In the genomic region with DNA sequence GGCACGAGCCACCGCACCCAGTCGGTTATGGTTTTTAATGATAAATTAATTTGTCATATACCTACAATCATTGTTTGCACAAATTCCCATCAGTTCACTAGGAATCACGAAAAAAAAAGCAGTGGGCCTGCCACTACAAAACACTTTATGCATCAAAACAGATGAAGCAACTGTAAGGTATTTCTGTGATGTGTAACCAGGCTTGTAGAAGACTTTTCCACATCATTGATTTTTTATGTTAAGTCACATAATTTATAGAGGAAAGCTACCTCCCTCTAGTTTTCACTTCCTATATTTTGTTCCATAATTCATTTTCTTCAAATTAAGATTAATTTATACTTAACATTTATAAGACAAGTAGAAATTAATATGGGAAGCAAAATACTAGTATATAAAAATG, we compare ENCODE assay signal across 22 cellular contexts.
"Had no signal": no experiment of that assay in that cellular context is flagged by ENCODE, and none has a peak within 500 bp of the region (broad histone marks: within the 10 kb centered on the region; RNA-seq: fewer than 3 reads in every experiment).

No MANE protein-coding gene starts in this region.

- H2AFZ ChIP-seq: neural progenitor cell had no signal

- H3K9me3 Mint-ChIP-seq: activated CD4-positive, alpha-beta memory T cell treated with anti-CD3 and anti-CD28 coated beads, Interleukin-2, amount 10 ng/mL, durations not matched to agents 7 days and 5 days; activated naive CD8-positive, alpha-beta T cell treated with anti-CD3 and anti-CD28 coated beads, Interleukin-2, amount 10 ng/mL, durations not matched to agents 7 days and 5 days; activated T-helper 17 cell treated with anti-CD3 and anti-CD28 coated beads, Interleukin-2, amount 50 U/mL, for 72 hours; brain; central memory CD8-positive, alpha-beta T cell; immature natural killer cell; stimulated activated effector memory CD8-positive, alpha-beta T cell treated with anti-CD3 and anti-CD28 coated beads, Interleukin-12 subunit alpha, Interleukin-12 subunit beta, amount 100 ng/mL, for 72 hours; T-helper 2 cell treated with Interferon-gamma antibody and Interleukin-4, amounts not matched to agents 5 μg/mL and 100 μg/mL, for 36 hours had no signal

- H3K27ac Mint-ChIP-seq: activated CD4-positive, alpha-beta memory T cell treated with anti-CD3 and anti-CD28 coated beads, Interleukin-2, amount 10 ng/mL, durations not matched to agents 7 days and 5 days; activated CD8-positive, alpha-beta memory T cell treated with anti-CD3 and anti-CD28 coated beads, Interleukin-2, amount 10 ng/mL, durations not matched to agents 7 days and 5 days; activated naive CD8-positive, alpha-beta T cell treated with anti-CD3 and anti-CD28 coated beads, Interleukin-2, amount 10 ng/mL, durations not matched to agents 7 days and 5 days; activated T-helper 17 cell treated with anti-CD3 and anti-CD28 coated beads, Interleukin-2, amount 50 U/mL, for 72 hours; brain; immature natural killer cell; neural progenitor cell; stimulated activated effector memory CD8-positive, alpha-beta T cell treated with anti-CD3 and anti-CD28 coated beads, Interleukin-12 subunit alpha, Interleukin-12 subunit beta, amount 100 ng/mL, for 72 hours; T-helper 2 cell treated with Interferon-gamma antibody and Interleukin-4, amounts not matched to agents 5 μg/mL and 100 μg/mL, for 36 hours had no signal

- DNase-seq: activated CD4-positive, alpha-beta memory T cell treated with anti-CD3 and anti-CD28 coated beads, Interleukin-2, amount 10 ng/mL, durations not matched to agents 7 days and 5 days; activated CD4-positive, alpha-beta T cell treated with anti-CD3 and anti-CD28 coated beads for 48 hours; activated CD4-positive, CD25-positive, alpha-beta regulatory T cell; activated CD8-positive, alpha-beta memory T cell treated with anti-CD3 and anti-CD28 coated beads, Interleukin-2, amount 10 ng/mL, durations not matched to agents 7 days and 5 days; activated naive CD4-positive, alpha-beta T cell treated with Interleukin-2 at 50 U/mL for 16 hours; activated naive CD8-positive, alpha-beta T cell treated with anti-CD3 and anti-CD28 coated beads, Interleukin-2, amount 10 ng/mL, durations not matched to agents 7 days and 5 days; amygdala; colonic mucosa; immature natural killer cell; kidney glomerular epithelial cell; left ventricle myocardium inferior; ovary; stimulated activated CD4-positive, alpha-beta T cell treated with anti-CD3 and anti-CD28 coated beads, Interleukin-4, amount 100 ng/mL, for 24 hours had no signal

- H3K9me3 ChIP-seq: colonic mucosa, esophagus muscularis mucosa, left ventricle myocardium inferior, ovary had no signal

- H3K27me3 Mint-ChIP-seq: activated CD4-positive, alpha-beta memory T cell treated with anti-CD3 and anti-CD28 coated beads, Interleukin-2, amount 10 ng/mL, durations not matched to agents 7 days and 5 days; activated CD8-positive, alpha-beta memory T cell treated with anti-CD3 and anti-CD28 coated beads, Interleukin-2, amount 10 ng/mL, durations not matched to agents 7 days and 5 days; activated naive CD8-positive, alpha-beta T cell treated with anti-CD3 and anti-CD28 coated beads, Interleukin-2, amount 10 ng/mL, durations not matched to agents 7 days and 5 days; activated T-helper 17 cell treated with anti-CD3 and anti-CD28 coated beads, Interleukin-2, amount 50 U/mL, for 72 hours; brain; central memory CD8-positive, alpha-beta T cell had no signal

- H3K4me3 ChIP-seq: colonic mucosa, esophagus muscularis mucosa, left ventricle myocardium inferior, neural progenitor cell, ovary, smooth muscle cell had no signal

- H3K4me2 ChIP-seq: neural progenitor cell, smooth muscle cell had no signal

- H3K4me3 Mint-ChIP-seq: activated CD4-positive, alpha-beta memory T cell treated with anti-CD3 and anti-CD28 coated beads, Interleukin-2, amount 10 ng/mL, durations not matched to agents 7 days and 5 days; activated CD8-positive, alpha-beta memory T cell treated with anti-CD3 and anti-CD28 coated beads, Interleukin-2, amount 10 ng/mL, durations not matched to agents 7 days and 5 days; activated naive CD8-positive, alpha-beta T cell treated with anti-CD3 and anti-CD28 coated beads, Interleukin-2, amount 10 ng/mL, durations not matched to agents 7 days and 5 days; activated T-helper 17 cell treated with anti-CD3 and anti-CD28 coated beads, Interleukin-2, amount 50 U/mL, for 72 hours; brain; central memory CD8-positive, alpha-beta T cell; immature natural killer cell; neural progenitor cell; stimulated activated effector memory CD8-positive, alpha-beta T cell treated with anti-CD3 and anti-CD28 coated beads, Interleukin-12 subunit alpha, Interleukin-12 subunit beta, amount 100 ng/mL, for 72 hours; T-helper 2 cell treated with Interferon-gamma antibody and Interleukin-4, amounts not matched to agents 5 μg/mL and 100 μg/mL, for 36 hours had no signal

- ATAC-seq: activated CD8-positive, alpha-beta memory T cell treated with anti-CD3 and anti-CD28 coated beads, Interleukin-2, amount 10 ng/mL, durations not matched to agents 7 days and 5 days; activated T-helper 17 cell treated with anti-CD3 and anti-CD28 coated beads, Interleukin-2, amount 50 U/mL, for 72 hours; sciatic nerve; stimulated activated effector memory CD8-positive, alpha-beta T cell treated with anti-CD3 and anti-CD28 coated beads, Interleukin-12 subunit alpha, Interleukin-12 subunit beta, amount 100 ng/mL, for 72 hours had no signal

- H3K4me1 ChIP-seq: colonic mucosa, esophagus muscularis mucosa, left ventricle myocardium inferior had no signal

- H3K4me1 Mint-ChIP-seq: central memory CD8-positive, alpha-beta T cell had no signal

- H3K27me3 ChIP-seq: colonic mucosa, esophagus muscularis mucosa, neural progenitor cell, ovary had no signal

- H3K9ac ChIP-seq: neural progenitor cell had no signal

- H3K36me3 Mint-ChIP-seq: brain; immature natural killer cell; stimulated activated effector memory CD8-positive, alpha-beta T cell treated with anti-CD3 and anti-CD28 coated beads, Interleukin-12 subunit alpha, Interleukin-12 subunit beta, amount 100 ng/mL, for 72 hours had no signal

- H3K27ac ChIP-seq: colonic mucosa, esophagus muscularis mucosa, left ventricle myocardium inferior, neural progenitor cell, ovary had no signal

- H3K36me3 ChIP-seq: colonic mucosa, esophagus muscularis mucosa, left ventricle myocardium inferior, neural progenitor cell, ovary had no signal
